Comparison of ENCODE assay signal across 14 cellular contexts in genomic region chr20:4664691-4665360, GRCh38. TPM values are rescaled to one million over a fixed set of nuclear protein-coding genes. Genes with fewer than 3 reads are reported as not detected.
DNase-seq lines count a peak whose midpoint lies in the region; ATAC-seq and TF ChIP-seq lines count a peak whose summit lies in the region.
"Had no signal": no experiment of that assay in that cellular context is flagged by ENCODE, and none has a peak within 500 bp of the region (broad histone marks: within the 10 kb centered on the region; RNA-seq: fewer than 3 reads in every experiment).

No MANE protein-coding gene starts in this region.

- TF ChIP-seq CTCF in CD14-positive monocyte (IDR thresholded peaks at IDR 0.05): no peak
- no peak for TF ChIP-seq CTCF in IMR-90 (conservative IDR thresholded peaks at IDR 0.05; ENCODE audit: low read depth, low read length)
- TF ChIP-seq CTCF in BE2C (IDR thresholded peaks at IDR 0.05; ENCODE audit: low read depth, low read length): no peak
- TF ChIP-seq CTCF in neural progenitor cell (IDR thresholded peaks at IDR 0.05): no peak

- H4K20me1 ChIP-seq in IMR-90 (ENCODE audit: insufficient read depth, low read length) (no peaks in the 10 kb centered on the region), neural progenitor cell (ENCODE audit: low read depth) (no peaks in the 10 kb centered on the region)

- WGBS in IMR-90 (ENCODE audit: extremely low coverage in 2 of 2, insufficient read length in 1 of 2), 2 experiments: 88% methylated on average over 7 of the region's 12 CpGs; no CpG with 5 or more reads in 1 of the 2 experiments
- WGBS in mesenchymal stem cell: 91% methylated on average over 12 of the region's 12 CpGs

- no peak overlapping the region for H2AK9ac ChIP-seq in IMR-90 (replicated peaks; ENCODE audit: low read depth, low read length, poor library complexity)

- in situ Hi-C loops in IMR-90 (cut with MboI; ENCODE audit: low sequenced_read_pairs): no loop called here

- H3K4me1 Mint-ChIP-seq in CD14-positive monocyte (peaks cover 55% of the 10 kb centered on the region), neural progenitor cell (peaks cover 10% of the 10 kb centered on the region)
- peaks cover 38% of the 10 kb centered on the region for H3K4me1 Mint-ChIP-seq in activated T-helper 2 cell treated with anti-CD3 and anti-CD28 coated beads, Interferon-gamma antibody, Interleukin-2, Interleukin-4, amounts not matched to agents 10 μg/mL and 5 μg/mL and 100 μg/mL, durations not matched to agents 14 hours and 24 hours and 36 hours (ENCODE audit: low read depth)

- H2BK5ac ChIP-seq in IMR-90 (ENCODE audit: low read depth, low read length, poor library complexity, severe bottlenecking) (no peak overlapping the region), mesenchymal stem cell (ENCODE audit: low read depth, low read length, poor library complexity, severe bottlenecking) (no peak overlapping the region)

- dilution Hi-C loops in IMR-90 (cut with HindIII; ENCODE audit: low sequenced_read_pairs, unreplicated experiment): no loop called here

- CTCF ChIA-PET in IMR-90 (lab: Yijun Ruan, JAX): interaction anchor here (1.3 kb wide), 1 partner anchor 20 kb away, joined by 4 read pairs; no protein-coding TSS in a partner anchor

- H3K9me3 Mint-ChIP-seq in CD14-positive monocyte (peaks cover 0 to 2% (median 0%) of the 10 kb centered on the region in 7 donors), neural progenitor cell (peaks cover 7% of the 10 kb centered on the region)
- peaks cover 3% of the 10 kb centered on the region for H3K9me3 Mint-ChIP-seq in activated T-helper 2 cell treated with anti-CD3 and anti-CD28 coated beads, Interferon-gamma antibody, Interleukin-2, Interleukin-4, amounts not matched to agents 10 μg/mL and 5 μg/mL and 100 μg/mL, durations not matched to agents 14 hours and 24 hours and 36 hours
- H3K9me3 Mint-ChIP-seq: activated B cell treated with CpG ODN at 0.5 μM for 24 hours, IgD-negative memory B cell had no signal

- H3K56ac ChIP-seq in IMR-90 (ENCODE audit: extremely low read depth, insufficient read depth, low read length): no peak overlapping the region

- no peak overlapping the region for H3K4me2 ChIP-seq in IMR-90 (ENCODE audit: low read depth, low read length)
- no peak overlapping the region for H3K4me2 ChIP-seq in mesenchymal stem cell (ENCODE audit: low read length, poor library complexity, severe bottlenecking)
- no peak overlapping the region for H3K4me2 ChIP-seq in neural progenitor cell

- H3K18ac ChIP-seq in IMR-90 (ENCODE audit: low read depth, low read length) (peak overlapping the region; percentile 34; the same call in 1 of the 2 replicates), mesenchymal stem cell (ENCODE audit: low read depth in 1 of 2, low read length in 2 of 2) (peak overlapping the region; percentile 23 to 54)

- H3K36me3 Mint-ChIP-seq in CD14-positive monocyte: no peaks in the 10 kb centered on the region
- H3K36me3 Mint-ChIP-seq in activated T-helper 2 cell treated with anti-CD3 and anti-CD28 coated beads, Interferon-gamma antibody, Interleukin-2, Interleukin-4, amounts not matched to agents 10 μg/mL and 5 μg/mL and 100 μg/mL, durations not matched to agents 14 hours and 24 hours and 36 hours (ENCODE audit: low read depth): peaks cover 4% of the 10 kb centered on the region
- H3K36me3 Mint-ChIP-seq in neural progenitor cell: no peaks in the 10 kb centered on the region
- H3K36me3 Mint-ChIP-seq: IgD-negative memory B cell had no signal

- H3K4me3 Mint-ChIP-seq in CD14-positive monocyte (no peak overlapping the region), neural progenitor cell (no peak overlapping the region)
- H3K4me3 Mint-ChIP-seq in activated T-helper 2 cell treated with anti-CD3 and anti-CD28 coated beads, Interferon-gamma antibody, Interleukin-2, Interleukin-4, amounts not matched to agents 10 μg/mL and 5 μg/mL and 100 μg/mL, durations not matched to agents 14 hours and 24 hours and 36 hours (ENCODE audit: low read depth): no peak overlapping the region
- H3K4me3 Mint-ChIP-seq: activated B cell treated with CpG ODN at 0.5 μM for 24 hours, IgD-negative memory B cell had no signal

- H4K91ac ChIP-seq in IMR-90 (ENCODE audit: insufficient read depth, low read depth, low read length): no peak overlapping the region
- peak overlapping the region; percentile 84 for H4K91ac ChIP-seq in mesenchymal stem cell (ENCODE audit: low read length)

- TF ChIP-seq POLR2A in IMR-90 (IDR thresholded peaks at IDR 0.05; ENCODE audit: low read depth, low read length): no peak

- H3K4ac ChIP-seq in IMR-90 (ENCODE audit: low read depth, low read length): peak overlapping the region; percentile 24; the same call in 1 of the 2 replicates
- H3K4ac ChIP-seq in mesenchymal stem cell (ENCODE audit: low read depth in 1 of 2, low read length in 2 of 2): no peak overlapping the region

- H3K4me3 ChIP-seq in IMR-90 (ENCODE audit: insufficient read depth, low read depth, low read length) (no peak overlapping the region), mesenchymal stem cell (ENCODE audit: insufficient read depth in 1 of 2, low read depth in 1 of 2, low read length in 2 of 2) (no peak overlapping the region), BE2C (ENCODE audit: low read depth, low read length) (no peak overlapping the region), neural progenitor cell (no peak overlapping the region)
- H3K4me3 ChIP-seq: prostate gland, transverse colon had no signal

- no peak overlapping the region for H3K27ac ChIP-seq in IMR-90 (ENCODE audit: insufficient read depth, low read length)
- no peak overlapping the region for H3K27ac ChIP-seq in mesenchymal stem cell (ENCODE audit: low read length, poor library complexity, severe bottlenecking)
- no peak overlapping the region for H3K27ac ChIP-seq in neural progenitor cell
- H3K27ac ChIP-seq: prostate gland had no signal

- no peak for TF ChIP-seq RAD21 in IMR-90 (IDR thresholded peaks at IDR 0.05; ENCODE audit: low read length)

- intact Hi-C loops in CD14-positive monocyte (cut with micrococcal nuclease): loop anchor here in 1 of 2 donors (5.0 to 10.0 kb wide), 3 partner anchors 33 to 57 kb away; partner anchors contain the start of gene PRND
- intact Hi-C loops in IMR-90 (cut with micrococcal nuclease): no loop called here
- intact Hi-C loops in activated T-helper 2 cell treated with anti-CD3 and anti-CD28 coated beads, Interferon-gamma antibody, Interleukin-2, Interleukin-4, amounts not matched to agents 10 μg/mL and 5 μg/mL and 100 μg/mL, durations not matched to agents 14 hours and 24 hours and 36 hours (cut with micrococcal nuclease): no loop called here

- no peaks in the 10 kb centered on the region for H3K9me3 ChIP-seq in IMR-90 (ENCODE audit: control insufficient read depth, insufficient read depth, low read length)
- H3K9me3 ChIP-seq in mesenchymal stem cell (ENCODE audit: control insufficient read depth, low read length): no peaks in the 10 kb centered on the region
- no peaks in the 10 kb centered on the region for H3K9me3 ChIP-seq in BE2C
- no peaks in the 10 kb centered on the region for H3K9me3 ChIP-seq in neural progenitor cell (ENCODE audit: low read depth)
- H3K9me3 ChIP-seq: prostate gland, transverse colon had no signal

- no peaks in the 10 kb centered on the region; the same call in 1 of the 2 replicates for H3K27me3 ChIP-seq in IMR-90 (ENCODE audit: control insufficient read depth, insufficient read depth, low read length)
- H3K27me3 ChIP-seq in mesenchymal stem cell (ENCODE audit: control insufficient read depth in 1 of 2, insufficient read depth in 1 of 2, low read length in 2 of 2): no peaks in the 10 kb centered on the region
- no peaks in the 10 kb centered on the region; the same call in 1 of the 2 replicates for H3K27me3 ChIP-seq in BE2C
- no peaks in the 10 kb centered on the region for H3K27me3 ChIP-seq in neural progenitor cell
- H3K27me3 ChIP-seq: brain microvascular endothelial cell, transverse colon had no signal

- DNase-seq in CD14-positive monocyte (ENCODE audit: low spot score) (no peak), IMR-90 (no peak), mesenchymal stem cell (no peak), BE2C (no peak), NCI-H2107 (lab: John Stamatoyannopoulos, UW) (no peak), neural progenitor cell (ENCODE audit: low spot score) (no peak)
- DNase-seq in activated T-helper 2 cell treated with anti-CD3 and anti-CD28 coated beads, Interferon-gamma antibody, Interleukin-2, Interleukin-4, amounts not matched to agents 10 μg/mL and 5 μg/mL and 100 μg/mL, durations not matched to agents 14 hours and 24 hours and 36 hours (ENCODE audit: low spot score): no peak
- DNase-seq: activated B cell treated with CpG ODN at 0.5 μM for 24 hours, brain microvascular endothelial cell, GDM1, NCI-H1105 treated with DMSO at 0.1 percent for 48 hours, transverse colon had no signal

- H3K79me1 ChIP-seq in IMR-90 (ENCODE audit: low read depth in 1 of 2, low read length in 2 of 2): no peaks in the 10 kb centered on the region
- no peaks in the 10 kb centered on the region for H3K79me1 ChIP-seq in mesenchymal stem cell (replicated peaks; ENCODE audit: low read length, poor library complexity, severe bottlenecking)

- H3K9me1 ChIP-seq in IMR-90 (ENCODE audit: insufficient read depth, low read length): peaks cover 5% of the 10 kb centered on the region; the same call in 1 of the 2 replicates

- no peak overlapping the region; the same call in 1 of the 2 replicates for H2AK5ac ChIP-seq in IMR-90 (ENCODE audit: low read depth, low read length)
- H2AK5ac ChIP-seq in mesenchymal stem cell (ENCODE audit: low read length, severe bottlenecking): no peak overlapping the region

- H2BK120ac ChIP-seq in IMR-90 (ENCODE audit: low read depth, low read length) (peak overlapping the region; percentile 11; the same call in 1 of the 2 replicates), mesenchymal stem cell (ENCODE audit: low read depth, low read length) (no peak overlapping the region)

- H2BK12ac ChIP-seq in mesenchymal stem cell (ENCODE audit: low read length in 2 of 2): peak overlapping the region; percentile 39 to 81

- POLR2A ChIA-PET in IMR-90 (lab: Charles Lee; ENCODE audit: unreplicated experiment): no interaction called here

- H3K27me3 Mint-ChIP-seq in CD14-positive monocyte (ENCODE audit: low read depth in 3 of 3) (peaks cover 0 to 4% (median 2%) of the 10 kb centered on the region in 3 donors), neural progenitor cell (ENCODE audit: insufficient read depth, low read depth) (peaks cover 13% of the 10 kb centered on the region)
- H3K27me3 Mint-ChIP-seq in activated T-helper 2 cell treated with anti-CD3 and anti-CD28 coated beads, Interferon-gamma antibody, Interleukin-2, Interleukin-4, amounts not matched to agents 10 μg/mL and 5 μg/mL and 100 μg/mL, durations not matched to agents 14 hours and 24 hours and 36 hours (ENCODE audit: low read depth): no peaks in the 10 kb centered on the region
- H3K27me3 Mint-ChIP-seq: activated B cell treated with CpG ODN at 0.5 μM for 24 hours had no signal

- BruUV-seq in IMR-90 (replicated peaks; lab: Mats Ljungman, UMichigan): no TSS peak

- H3K14ac ChIP-seq in IMR-90 (replicated peaks; ENCODE audit: low read depth, low read length) (no peak overlapping the region), mesenchymal stem cell (ENCODE audit: low read length in 2 of 2) (peak overlapping the region in 1 of 2 experiments; percentile 50)

- H3K9ac ChIP-seq in IMR-90 (ENCODE audit: low read depth, low read length) (no peak overlapping the region), mesenchymal stem cell (ENCODE audit: low read length) (peak overlapping the region; percentile 31), neural progenitor cell (no peak overlapping the region)

- H2BK15ac ChIP-seq in IMR-90 (ENCODE audit: low read depth, low read length) (no peak overlapping the region; the same call in 2 of the 3 replicates), mesenchymal stem cell (ENCODE audit: low read depth, poor library complexity, severe bottlenecking) (no peak overlapping the region)

- peak; percentile 12; the same call in 1 of the 2 replicates for ATAC-seq in IMR-90 (ENCODE audit: low read depth)

- H2BK20ac ChIP-seq in IMR-90 (ENCODE audit: low read depth, low read length): no peak overlapping the region

- H3K4me1 ChIP-seq in IMR-90 (ENCODE audit: control insufficient read depth, insufficient read depth, low read length): peaks cover 7% of the 10 kb centered on the region
- H3K4me1 ChIP-seq in mesenchymal stem cell (ENCODE audit: control insufficient read depth, insufficient read depth, low read depth, low read length): no peaks in the 10 kb centered on the region
- H3K4me1 ChIP-seq in BE2C: no peaks in the 10 kb centered on the region
- no peaks in the 10 kb centered on the region for H3K4me1 ChIP-seq in neural progenitor cell
- H3K4me1 ChIP-seq: prostate gland had no signal

- no peaks in the 10 kb centered on the region for H3K79me2 ChIP-seq in neural progenitor cell (ENCODE audit: low read depth)

- H4K8ac ChIP-seq in IMR-90 (ENCODE audit: low read depth in 2 of 2, low read length in 2 of 2): no peak overlapping the region
- peak overlapping the region; percentile 62 for H4K8ac ChIP-seq in mesenchymal stem cell (ENCODE audit: low read length)

- H3K27ac Mint-ChIP-seq in CD14-positive monocyte (peak overlapping the region; percentile 91 to 100 (median 98)), neural progenitor cell (no peak overlapping the region)
- H3K27ac Mint-ChIP-seq in activated T-helper 2 cell treated with anti-CD3 and anti-CD28 coated beads, Interferon-gamma antibody, Interleukin-2, Interleukin-4, amounts not matched to agents 10 μg/mL and 5 μg/mL and 100 μg/mL, durations not matched to agents 14 hours and 24 hours and 36 hours: peak overlapping the region; percentile 79
- H3K27ac Mint-ChIP-seq: activated B cell treated with CpG ODN at 0.5 μM for 24 hours had no signal

- H4K5ac ChIP-seq in IMR-90 (ENCODE audit: low read depth, low read length): 0 out of 2 replicates have a peak overlapping the region, but pooled peaks have one; percentile 4

- H2AFZ ChIP-seq in IMR-90 (replicated peaks; ENCODE audit: low read length, poor library complexity) (no peak overlapping the region), mesenchymal stem cell (ENCODE audit: low read depth, low read length) (no peak overlapping the region), neural progenitor cell (replicated peaks) (no peak overlapping the region)

- no peaks in the 10 kb centered on the region for H3F3A ChIP-seq in neural progenitor cell (ENCODE audit: low read depth)

- H3K36me3 ChIP-seq in IMR-90 (ENCODE audit: control insufficient read depth, insufficient read depth, low read length) (no peaks in the 10 kb centered on the region), mesenchymal stem cell (ENCODE audit: control insufficient read depth in 1 of 2, insufficient read depth in 2 of 2, low read depth in 1 of 2, low read length in 2 of 2) (no peaks in the 10 kb centered on the region), BE2C (no peaks in the 10 kb centered on the region), neural progenitor cell (no peaks in the 10 kb centered on the region)
- H3K36me3 ChIP-seq: brain microvascular endothelial cell, prostate gland, transverse colon had no signal

- H3K23ac ChIP-seq in IMR-90 (ENCODE audit: low read depth, low read length): no peak overlapping the region
- no peak overlapping the region for H3K23ac ChIP-seq in mesenchymal stem cell (ENCODE audit: low read length in 2 of 2)

RNA-seq across cellular contexts. Expression of gene PRNP, which starts 21.4 kb away (rescaled TPM):
- polyA plus RNA-seq in CD14-positive monocyte (100 to 1,000 TPM; 108 to 131 TPM), IMR-90 (2012; rRNA removed) (93.3 and 97.9 TPM in 2 replicates)
- total RNA-seq in IMR-90 (2012; rRNA removed) (62.8 and 63.3 TPM in 2 replicates), neural progenitor cell (ENCODE audit: low replicate concordance) (4.2 and 5.4 TPM in 2 replicates)
- 76.6 and 206 TPM in 2 replicates for polyA plus RNA-seq in IMR-90 (2012; cell fraction: cytosol; rRNA removed)
- 59.6 and 68.5 TPM in 2 replicates for polyA plus RNA-seq in IMR-90 (2012; cell fraction: nucleus; rRNA removed; ENCODE audit: low replicate concordance)
- total RNA-seq in activated T-helper 2 cell treated with anti-CD3 and anti-CD28 coated beads, Interferon-gamma antibody, Interleukin-2, Interleukin-4, amounts not matched to agents 10 μg/mL and 5 μg/mL and 100 μg/mL, durations not matched to agents 14 hours and 24 hours and 36 hours: 43.2 and 46.6 TPM in 2 replicates
- polyA plus RNA-seq in mesenchymal stem cell (2013, experiment 1 of 2): 154 TPM
- polyA plus RNA-seq in mesenchymal stem cell (2013, experiment 2 of 2): 155 TPM
- 61.9 TPM for polyA plus RNA-seq in BE2C (2012; ENCODE audit: insufficient read depth, insufficient read length, low read depth)

RNA-seq across cellular contexts. Expression of gene PRND, which starts 56.9 kb away (rescaled TPM):
- polyA plus RNA-seq in CD14-positive monocyte: not detected
- total RNA-seq in IMR-90 (2012; rRNA removed): not detected in 2 replicates
- not detected in 2 replicates for polyA plus RNA-seq in IMR-90 (2012; rRNA removed)
- polyA plus RNA-seq in IMR-90 (2012; cell fraction: cytosol; rRNA removed): not detected in 2 replicates
- polyA plus RNA-seq in IMR-90 (2012; cell fraction: nucleus; rRNA removed; ENCODE audit: low replicate concordance): not detected in 2 replicates
- total RNA-seq in activated T-helper 2 cell treated with anti-CD3 and anti-CD28 coated beads, Interferon-gamma antibody, Interleukin-2, Interleukin-4, amounts not matched to agents 10 μg/mL and 5 μg/mL and 100 μg/mL, durations not matched to agents 14 hours and 24 hours and 36 hours: not detected in 2 replicates
- polyA plus RNA-seq in mesenchymal stem cell (2013, experiment 1 of 2): not detected
- not detected for polyA plus RNA-seq in mesenchymal stem cell (2013, experiment 2 of 2)
- polyA plus RNA-seq in BE2C (2012; ENCODE audit: insufficient read depth, insufficient read length, low read depth): not detected
- not detected in 2 replicates for total RNA-seq in neural progenitor cell (ENCODE audit: low replicate concordance)
- total RNA-seq: activated B cell treated with CpG ODN at 0.5 μM for 24 hours, transverse colon had no signal
